In the genomic region with DNA sequence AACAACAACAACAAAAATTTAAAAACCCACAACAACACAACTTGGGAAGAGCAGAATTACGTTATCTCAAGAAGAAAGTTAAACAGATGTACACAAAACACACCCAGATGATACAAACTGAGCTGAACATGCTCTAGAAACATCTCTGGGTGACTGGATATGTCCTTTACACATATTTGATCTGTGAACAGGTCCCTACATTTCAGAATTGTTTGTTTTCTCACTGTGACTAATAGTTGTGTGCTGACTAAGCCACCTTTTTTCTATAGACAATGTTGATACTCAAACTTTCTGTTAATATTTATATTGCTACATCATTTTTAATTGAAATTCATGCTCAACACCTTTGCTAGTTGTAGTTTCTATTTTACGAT, we compare ENCODE assay signal across 11 cellular contexts. TPM values are rescaled to one million over a fixed set of nuclear protein-coding genes. Genes with fewer than 3 reads are reported as not detected.
DNase-seq lines count a peak whose midpoint lies in the region; ATAC-seq and TF ChIP-seq lines count a peak whose summit lies in the region.
"Had no signal": no experiment of that assay in that cellular context is flagged by ENCODE, and none has a peak within 500 bp of the region (broad histone marks: within the 10 kb centered on the region; RNA-seq: fewer than 3 reads in every experiment).

No MANE protein-coding gene starts in this region.

- H3K27ac Mint-ChIP-seq in activated naive CD8-positive, alpha-beta T cell treated with anti-CD3 and anti-CD28 coated beads, Interleukin-2, amount 10 ng/mL, durations not matched to agents 7 days and 5 days, result peak overlapping the region; percentile 79

- WGBS in liver, result 85% methylated on average over 2 of the region's 2 CpGs

- peaks cover 7% of the 10 kb centered on the region for H3K36me3 Mint-ChIP-seq in activated naive CD8-positive, alpha-beta T cell treated with anti-CD3 and anti-CD28 coated beads, Interleukin-2, amount 10 ng/mL, durations not matched to agents 7 days and 5 days

- H3K27ac ChIP-seq in 22Rv1 (peak overlapping the region; percentile 90), HEK293 (ENCODE audit: extremely low read depth, low read depth, low read length) (no peak overlapping the region), liver (ENCODE audit: low read depth in 1 of 2, low read length in 2 of 2) (peak overlapping the region; percentile 82 to 92)

- CTCF ChIA-PET in HEK293 (lab: Yijun Ruan, JAX), result interaction anchor here (0.6 to 2.8 kb wide), 6 partner anchors 9 to 70 kb away, joined by 3 to 18 read pairs (median 4); a partner anchor contains a TSS

- POLR2A ChIA-PET in HEK293 (lab: Yijun Ruan, JAX), result interaction anchor here (0.8 to 3.1 kb wide), 14 partner anchors 8 to 113 kb away, joined by 3 to 50 read pairs (median 6); a partner anchor contains a TSS
- POLR2A ChIA-PET in activated naive CD8-positive, alpha-beta T cell treated with anti-CD3 and anti-CD28 coated beads, Interleukin-2, amount 10 ng/mL, durations not matched to agents 7 days and 5 days (lab: Charles Lee), result interaction anchor here (1.1 to 2.6 kb wide), 7 partner anchors 11 to 75 kb away, joined by 3 to 32 read pairs (median 8); a partner anchor contains a TSS

- no peaks in the 10 kb centered on the region for H3K36me3 ChIP-seq in HEK293 (ENCODE audit: control insufficient read depth in 2 of 2, insufficient read depth in 1 of 2, low read length in 2 of 2)
- H3K36me3 ChIP-seq in liver (ENCODE audit: control insufficient read depth in 4 of 4, insufficient read depth in 3 of 4, low read depth in 1 of 4, low read length in 3 of 4), result no peaks in the 10 kb centered on the region
- H3K36me3 ChIP-seq: heart right ventricle, thyroid gland had no signal

- H3K4me1 Mint-ChIP-seq in activated naive CD8-positive, alpha-beta T cell treated with anti-CD3 and anti-CD28 coated beads, Interleukin-2, amount 10 ng/mL, durations not matched to agents 7 days and 5 days, result peaks cover 27% of the 10 kb centered on the region

- H3K27me3 Mint-ChIP-seq in activated naive CD8-positive, alpha-beta T cell treated with anti-CD3 and anti-CD28 coated beads, Interleukin-2, amount 10 ng/mL, durations not matched to agents 7 days and 5 days, result no peaks in the 10 kb centered on the region

- H3K9me3 ChIP-seq in HEK293 (ENCODE audit: control insufficient read depth, insufficient read depth, low read depth, low read length), result no peaks in the 10 kb centered on the region
- H3K9me3 ChIP-seq in liver (ENCODE audit: control insufficient read depth in 4 of 4, low read length in 3 of 4), result no peaks in the 10 kb centered on the region
- H3K9me3 ChIP-seq: heart right ventricle, thyroid gland had no signal

- TF ChIP-seq RAD21 in liver (IDR thresholded peaks at IDR 0.05), result no peak

- no peak for DNase-seq in activated naive CD8-positive, alpha-beta T cell treated with anti-CD3 and anti-CD28 coated beads, Interleukin-2, amount 10 ng/mL, durations not matched to agents 7 days and 5 days
- no peak for DNase-seq in G401 (ENCODE audit: low spot score)
- no peak for DNase-seq in nucleus accumbens (lab: John Stamatoyannopoulos, UW)
- DNase-seq: amniotic stem cell, heart right ventricle, thyroid gland had no signal

- ATAC-seq in activated naive CD8-positive, alpha-beta T cell treated with anti-CD3 and anti-CD28 coated beads, Interleukin-2, amount 10 ng/mL, durations not matched to agents 7 days and 5 days (ENCODE audit: low read depth), result no peak
- ATAC-seq in GM21515 (IDR thresholded peaks at IDR 0.05; ENCODE audit: unreplicated experiment) (no peak), HG02623 (IDR thresholded peaks at IDR 0.05; ENCODE audit: unreplicated experiment) (no peak)

- H3K9ac ChIP-seq in liver (ENCODE audit: low read depth in 1 of 2, low read length in 2 of 2), result no peak overlapping the region

- H3K4me1 ChIP-seq in HEK293 (ENCODE audit: control insufficient read depth, insufficient read depth, low read length), result 0 out of 2 replicates have a peak, but pooled peaks cover 2% of the 10 kb centered on the region
- peaks cover 11 to 32% (median 18%) of the 10 kb centered on the region in 4 donors for H3K4me1 ChIP-seq in liver (ENCODE audit: control insufficient read depth in 4 of 4, insufficient read depth in 4 of 4, low read length in 3 of 4)

- H3K4me3 ChIP-seq in HEK293 (ENCODE audit: low read depth, low read length) (no peak overlapping the region), liver (ENCODE audit: low read depth in 1 of 3, low read length in 3 of 3) (no peak overlapping the region)

- H3K9me3 Mint-ChIP-seq in activated naive CD8-positive, alpha-beta T cell treated with anti-CD3 and anti-CD28 coated beads, Interleukin-2, amount 10 ng/mL, durations not matched to agents 7 days and 5 days, result no peaks in the 10 kb centered on the region

- peak overlapping the region; percentile 97 for H3K4me3 Mint-ChIP-seq in activated naive CD8-positive, alpha-beta T cell treated with anti-CD3 and anti-CD28 coated beads, Interleukin-2, amount 10 ng/mL, durations not matched to agents 7 days and 5 days

- in situ Hi-C loops in G401 (cut with HindIII; ENCODE audit: low sequenced_read_pairs), result no loop called here

- no peaks in the 10 kb centered on the region for H3K27me3 ChIP-seq in liver (ENCODE audit: control insufficient read depth in 4 of 4, insufficient read depth in 4 of 4, low read length in 3 of 4)
- H3K27me3 ChIP-seq: thyroid gland had no signal

- no peak for TF ChIP-seq CTCF in 22Rv1 (IDR thresholded peaks at IDR 0.05)
- no peak for TF ChIP-seq CTCF in HEK293 (tag by site-specific recombination; IDR thresholded peaks at IDR 0.05)
- TF ChIP-seq CTCF in liver (IDR thresholded peaks at IDR 0.05; ENCODE audit: low read depth, low read length, missing input control), result no peak

TF ChIP-seq in HEK293, 187 proteins besides CTCF, POLR2A, EP300 and RAD21:
- TF ChIP-seq PRDM1 (tag by site-specific recombination; IDR thresholded peaks at IDR 0.05) (peak; percentile 2; the same call in 1 of the 2 replicates), ZSCAN23 (tag by site-specific recombination; IDR thresholded peaks at IDR 0.05) (no peak)

TF ChIP-seq in liver, 16 proteins besides CTCF, POLR2A, EP300 and RAD21:
- TF ChIP-seq, protein P1, sequence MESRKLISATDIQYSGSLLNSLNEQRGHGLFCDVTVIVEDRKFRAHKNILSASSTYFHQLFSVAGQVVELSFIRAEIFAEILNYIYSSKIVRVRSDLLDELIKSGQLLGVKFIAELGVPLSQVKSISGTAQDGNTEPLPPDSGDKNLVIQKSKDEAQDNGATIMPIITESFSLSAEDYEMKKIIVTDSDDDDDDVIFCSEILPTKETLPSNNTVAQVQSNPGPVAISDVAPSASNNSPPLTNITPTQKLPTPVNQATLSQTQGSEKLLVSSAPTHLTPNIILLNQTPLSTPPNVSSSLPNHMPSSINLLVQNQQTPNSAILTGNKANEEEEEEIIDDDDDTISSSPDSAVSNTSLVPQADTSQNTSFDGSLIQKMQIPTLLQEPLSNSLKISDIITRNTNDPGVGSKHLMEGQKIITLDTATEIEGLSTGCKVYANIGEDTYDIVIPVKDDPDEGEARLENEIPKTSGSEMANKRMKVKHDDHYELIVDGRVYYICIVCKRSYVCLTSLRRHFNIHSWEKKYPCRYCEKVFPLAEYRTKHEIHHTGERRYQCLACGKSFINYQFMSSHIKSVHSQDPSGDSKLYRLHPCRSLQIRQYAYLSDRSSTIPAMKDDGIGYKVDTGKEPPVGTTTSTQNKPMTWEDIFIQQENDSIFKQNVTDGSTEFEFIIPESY (IDR thresholded peaks at IDR 0.05), result peak; percentile 8
- TF ChIP-seq GABPA (IDR thresholded peaks at IDR 0.05 in 1 of 2, conservative IDR thresholded peaks at IDR 0.05 in 1 of 2), result no peak
- peak in 1 of 2 donors; percentile 11 for TF ChIP-seq JUND (IDR thresholded peaks at IDR 0.05)

RNA-seq across cellular contexts. Expression of a gene that starts 1.0 kb away (rescaled TPM):
- 10 to 100 TPM; 28.5 to 35.9 TPM for total RNA-seq in activated naive CD8-positive, alpha-beta T cell treated with anti-CD3 and anti-CD28 coated beads, Interleukin-2, amount 10 ng/mL, durations not matched to agents 7 days and 5 days
- 10 to 100 TPM; 45.9 to 80.4 TPM for total RNA-seq in liver
- polyA plus RNA-seq in liver, result 10 to 100 TPM; 25.8 to 45.3 TPM
- total RNA-seq in G401 (2014; rRNA removed; shearing (Covaris generic)), result 47.6 and 60.7 TPM in 2 replicates

RNA-seq across cellular contexts. Expression of a gene that starts 16.8 kb away (rescaled TPM):
- 10 to 100 TPM; 81.7 to 84.9 TPM for total RNA-seq in activated naive CD8-positive, alpha-beta T cell treated with anti-CD3 and anti-CD28 coated beads, Interleukin-2, amount 10 ng/mL, durations not matched to agents 7 days and 5 days
- total RNA-seq in liver, result 10 to 100 TPM; 10.9 to 23.6 TPM
- polyA plus RNA-seq in liver, result 10 to 100 TPM; 45.9 to 67.5 TPM
- not detected in 2 replicates for total RNA-seq in G401 (2014; rRNA removed; shearing (Covaris generic))

RNA-seq across cellular contexts. Expression of a gene that starts 23.8 kb away (rescaled TPM):
- 10 to 100 TPM; 93.0 to 96.3 TPM for total RNA-seq in activated naive CD8-positive, alpha-beta T cell treated with anti-CD3 and anti-CD28 coated beads, Interleukin-2, amount 10 ng/mL, durations not matched to agents 7 days and 5 days
- 10 to 100 TPM; 29.8 to 43.5 TPM for total RNA-seq in liver
- polyA plus RNA-seq in liver, result 10 to 100 TPM; 19.2 to 24.5 TPM
- 95.1 and 108 TPM in 2 replicates for total RNA-seq in G401 (2014; rRNA removed; shearing (Covaris generic))

RNA-seq across cellular contexts. Expression of a gene that starts 47.7 kb away (rescaled TPM):
- total RNA-seq in activated naive CD8-positive, alpha-beta T cell treated with anti-CD3 and anti-CD28 coated beads, Interleukin-2, amount 10 ng/mL, durations not matched to agents 7 days and 5 days, result 100 to 1,000 TPM; 260 to 273 TPM
- total RNA-seq in liver, result 1 to 10 TPM; 6.6 to 8.9 TPM
- 1 to 10 TPM; 1.2 to 3.5 TPM for polyA plus RNA-seq in liver
- 0.10 TPM in 1 of 2 replicates, not detected in the other for total RNA-seq in G401 (2014; rRNA removed; shearing (Covaris generic))

Comparison
In these comparisons a context has a peak if more than half of its experiments do, and no peak if none do; other contexts are left out.
1. RNA of a gene that starts 16.8 kb away (total RNA-seq): 81.7 to 84.9 TPM in activated naive CD8-positive, alpha-beta T cell treated with anti-CD3 and anti-CD28 coated beads, Interleukin-2, amount 10 ng/mL, durations not matched to agents 7 days and 5 days and 10.9 to 23.6 TPM in liver; not detected in G401; every median in the first group is over 10 times any median in the second.